10 cellular contexts compared by ENCODE assay signal in the genomic region with DNA sequence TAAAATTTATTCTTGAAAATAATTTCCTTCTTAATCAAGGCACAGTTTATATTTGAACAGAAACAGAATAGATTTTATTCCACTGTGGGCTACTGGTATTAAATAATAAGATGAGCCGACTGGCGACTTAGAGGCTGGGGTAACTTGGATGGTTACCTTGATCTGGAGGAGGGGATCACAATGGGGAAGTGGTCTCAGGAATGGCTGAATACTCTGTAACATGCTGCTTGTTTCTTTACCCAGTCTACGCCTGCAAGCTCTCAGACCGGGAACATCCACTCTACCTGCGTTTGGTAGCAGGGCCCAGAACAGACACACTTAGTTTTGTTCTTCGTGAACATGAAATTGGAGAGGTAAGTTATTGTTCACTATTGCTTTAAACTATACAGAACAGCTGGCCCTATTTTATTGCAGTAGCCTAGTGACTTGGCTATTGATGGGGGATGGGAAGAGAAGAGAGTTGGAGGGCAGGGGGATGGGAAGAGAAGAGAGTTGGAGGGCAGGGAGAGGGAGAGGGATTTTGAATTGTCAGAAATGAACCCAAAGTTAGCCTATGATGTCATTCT.
DNase-seq lines count a peak whose midpoint lies in the region; ATAC-seq and TF ChIP-seq lines count a peak whose summit lies in the region.
"Had no signal": no experiment of that assay in that cellular context is flagged by ENCODE, and none has a peak within 500 bp of the region (broad histone marks: within the 10 kb centered on the region; RNA-seq: fewer than 3 reads in every experiment).

No MANE protein-coding gene starts in this region.

- TF ChIP-seq CTCF in ascending aorta (IDR thresholded peaks at IDR 0.05) (no peak), natural killer cell (IDR thresholded peaks at IDR 0.05) (no peak)

- H3K4me3 Mint-ChIP-seq in natural killer cell = no peak overlapping the region

- H3K9me3 ChIP-seq in ascending aorta = no peaks in the 10 kb centered on the region
- H3K9me3 ChIP-seq: body of pancreas had no signal

- H3K36me3 ChIP-seq in ascending aorta = peaks cover 20% of the 10 kb centered on the region in 2 donors

- H3K36me3 Mint-ChIP-seq in natural killer cell = peaks cover 7% of the 10 kb centered on the region

- H3K4me1 ChIP-seq in ascending aorta = peaks cover 0 to 41% of the 10 kb centered on the region in 2 donors

- intact Hi-C loops in ascending aorta (cut with DNase I) = no loop called here
- intact Hi-C loops in natural killer cell (cut with micrococcal nuclease) = no loop called here
- intact Hi-C loops in head of caudate nucleus (cut with DNase I) = no loop called here

- no peaks in the 10 kb centered on the region for H3K27me3 Mint-ChIP-seq in natural killer cell (ENCODE audit: low read depth in 2 of 2)

- H3K27ac Mint-ChIP-seq in natural killer cell = peak overlapping the region; percentile 41 to 61

- H3K4me3 ChIP-seq in ascending aorta = no peak overlapping the region
- H3K4me3 ChIP-seq: body of pancreas had no signal

- no peaks in the 10 kb centered on the region for H3K27me3 ChIP-seq in ascending aorta
- H3K27me3 ChIP-seq: body of pancreas had no signal

- peaks cover 48 to 56% of the 10 kb centered on the region in 2 donors for H3K4me1 Mint-ChIP-seq in natural killer cell

- DNase-seq in COLO668 (lab: John Stamatoyannopoulos, UW; ENCODE audit: unreplicated experiment) (peak; percentile 49), NCI-H1105 (lab: John Stamatoyannopoulos, UW) (peak; percentile 67), ascending aorta (ENCODE audit: low spot score in 2 of 2) (no peak), natural killer cell (no peak), head of caudate nucleus (no peak), kidney glomerular epithelial cell (lab: John Stamatoyannopoulos, UW) (no peak)
- DNase-seq: activated CD4-positive, alpha-beta T cell treated with anti-CD3 and anti-CD28 coated beads, Interleukin-2, amount 50 U/mL, for 1 hour; body of pancreas; Right ventricle myocardium superior had no signal

- H3K27ac ChIP-seq in ascending aorta = peak overlapping the region; percentile 4 to 29
- H3K27ac ChIP-seq: body of pancreas had no signal

- H3K9me3 Mint-ChIP-seq in natural killer cell = no peaks in the 10 kb centered on the region

- ATAC-seq in natural killer cell (no peak), HG03442 (IDR thresholded peaks at IDR 0.05; ENCODE audit: unreplicated experiment) (no peak)
- ATAC-seq: body of pancreas had no signal

Comparison
In these comparisons a context has a peak if more than half of its experiments do, and no peak if none do; other contexts are left out.
1. DNase-seq: peak in COLO668 (single experiment) and NCI-H1105 (single experiment); none in ascending aorta (0 of 2), natural killer cell (single experiment), head of caudate nucleus (0 of 42) and kidney glomerular epithelial cell (single experiment).